ENCODE assay signal across 7 cellular contexts in the genomic region with DNA sequence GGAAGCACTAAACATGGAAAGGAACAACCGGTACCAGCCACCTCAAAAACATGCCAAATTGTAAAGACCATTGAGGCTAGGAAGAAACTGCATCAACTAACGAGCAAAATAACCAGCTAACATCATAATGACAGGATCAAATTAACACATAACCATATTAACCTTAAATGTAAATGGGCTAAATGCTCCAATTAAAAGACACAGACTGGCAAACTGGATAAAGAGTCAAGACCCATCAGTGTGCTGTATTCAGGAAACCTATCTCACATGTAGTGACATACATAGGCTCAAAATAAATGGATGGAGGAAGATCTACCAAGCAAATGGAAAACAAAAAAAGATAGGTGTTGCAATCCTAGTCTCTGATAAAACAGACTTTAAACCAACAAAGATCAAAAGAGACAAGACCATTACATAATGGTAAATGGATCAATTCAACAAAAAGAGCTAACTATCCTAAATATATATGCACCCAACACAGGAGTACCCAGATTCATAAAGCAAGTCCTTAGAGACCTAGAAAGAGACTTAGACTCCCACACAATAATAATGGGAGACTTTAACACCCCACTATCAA. TPM values are rescaled to one million over a fixed set of nuclear protein-coding genes. Genes with fewer than 3 reads are reported as not detected.
"Had no signal": no experiment of that assay in that cellular context is flagged by ENCODE, and none has a peak within 500 bp of the region (broad histone marks: within the 10 kb centered on the region; RNA-seq: fewer than 3 reads in every experiment).

No MANE protein-coding gene starts in this region.

RNA-seq across cellular contexts. Expression of gene TMC2, which starts 33.5 kb away (rescaled TPM):
- total RNA-seq: stomach, suprapubic skin, thoracic aorta, transverse colon, ureter, uterus, vagina had no signal
